21 cellular contexts compared by ENCODE assay signal in the genomic region with DNA sequence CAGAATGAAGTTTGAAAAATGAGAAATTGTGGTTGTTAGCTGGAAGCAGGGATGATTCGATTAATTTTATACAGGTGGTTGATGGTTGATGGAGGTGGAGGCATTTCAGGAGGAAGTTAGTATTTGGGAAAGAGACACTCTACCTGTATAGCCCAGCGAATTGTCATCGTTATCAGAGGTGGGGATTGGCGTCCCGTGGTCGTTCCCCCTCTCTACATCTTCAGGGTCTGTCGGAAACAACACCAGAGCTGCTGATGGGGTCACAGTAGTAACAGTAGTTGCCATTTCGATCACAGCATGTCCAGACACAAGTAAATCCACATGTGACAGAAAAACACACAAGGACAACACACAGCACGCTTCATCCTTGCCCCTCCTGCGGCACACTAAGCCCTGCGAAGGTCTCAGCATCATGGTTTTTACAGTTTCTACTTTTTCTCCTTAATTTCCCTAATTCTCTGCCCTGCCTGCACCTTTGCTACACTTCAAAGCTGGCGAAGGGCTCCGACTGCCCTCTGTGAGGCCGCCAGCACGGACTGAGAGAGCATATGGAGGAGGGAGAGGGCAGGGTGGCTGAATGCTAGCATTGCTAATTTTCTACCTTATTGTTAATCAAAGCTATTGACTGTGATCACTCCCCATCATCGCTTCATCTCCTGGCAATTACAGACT.
"Had no signal": no experiment of that assay in that cellular context is flagged by ENCODE, and none has a peak within 500 bp of the region (broad histone marks: within the 10 kb centered on the region; RNA-seq: fewer than 3 reads in every experiment).

No MANE protein-coding gene starts in this region.

- H3K27ac ChIP-seq: right lobe of liver, skin epidermis, thoracic aorta, upper lobe of left lung had no signal

- H3K4me3 ChIP-seq: cardiac muscle cell, right lobe of liver, skin epidermis, thoracic aorta, upper lobe of left lung had no signal

- H3K4me1 ChIP-seq: right lobe of liver, upper lobe of left lung had no signal

- H3K36me3 ChIP-seq: cardiac muscle cell, right lobe of liver, thoracic aorta, upper lobe of left lung had no signal

- H3K27me3 ChIP-seq: cardiac muscle cell, right lobe of liver, upper lobe of left lung had no signal

- DNase-seq: activated CD4-positive, alpha-beta memory T cell treated with anti-CD3 and anti-CD28 coated beads for 36 hours; activated CD4-positive, alpha-beta T cell treated with anti-CD3 and anti-CD28 coated beads for 48 hours; activated CD4-positive, CD25-positive, alpha-beta regulatory T cell; activated effector memory CD4-positive, alpha-beta T cell treated with Interleukin-2 at 50 U/mL for 16 hours; activated naive CD4-positive, alpha-beta T cell treated with anti-CD3 and anti-CD28 coated beads, Interleukin-2, amount 10 ng/mL, durations not matched to agents 7 days and 5 days; activated T-cell treated with anti-CD3 and anti-CD28 coated beads, Interleukin-2, amount 50 U/mL, for 48 hours; effector CD4-positive, alpha-beta T cell; erythroblast; foreskin fibroblast; left cardiac atrium; midbrain; natural killer cell; nucleus accumbens; right lobe of liver; stimulated activated CD4-positive, alpha-beta T cell treated with anti-CD3 and anti-CD28 coated beads, Interleukin-2, amount 100 ng/mL, for 24 hours; T-helper 17 cell; upper lobe of left lung had no signal

- H3K9me3 ChIP-seq: right lobe of liver, thoracic aorta, upper lobe of left lung had no signal

- ATAC-seq: left cardiac atrium; natural killer cell; right lobe of liver; stimulated activated memory B cell treated with anti-CD40 and anti-IgM and Interleukin-4, amounts not matched to agents 10 μg/mL and 1 μg/mL and 100 μg/mL, for 72 hours; T-helper 17 cell had no signal
